Comparison of ENCODE assay signal across 17 cellular contexts in genomic region chr9:30713279-30713678, GRCh38.
DNase-seq lines count a peak whose midpoint lies in the region; FAIRE-seq and TF ChIP-seq lines count a peak whose summit lies in the region.
"Had no signal": no experiment of that assay in that cellular context is flagged by ENCODE, and none has a peak within 500 bp of the region (broad histone marks: within the 10 kb centered on the region; RNA-seq: fewer than 3 reads in every experiment).

No MANE protein-coding gene starts in this region.

- H3K27ac ChIP-seq in SK-N-SH (ENCODE audit: low read depth in 2 of 2, low read length in 1 of 2) (peak overlapping the region in 1 of 2 experiments; percentile 98; a peak in 3 of 4 replicates), mesodermal cell (ENCODE audit: low read depth, low read length, severe bottlenecking) (peak overlapping the region; percentile 20), small intestine (ENCODE audit: low read depth in 1 of 2, low read length in 1 of 2) (no peak overlapping the region)
- H3K27ac ChIP-seq: HL-60 had no signal

- FAIRE-seq in small intestine (lab: Jason Lieb, UNC), result no peak
- FAIRE-seq: HTR-8/SVneo had no signal

- no peaks in the 10 kb centered on the region for H3K9me2 ChIP-seq in SK-N-SH

- peak; percentile 51 for TF ChIP-seq RAD21 in SK-N-SH (IDR thresholded peaks at IDR 0.05; ENCODE audit: low read length)

- H3K27me3 ChIP-seq in SK-N-SH (ENCODE audit: insufficient read depth), result no peaks in the 10 kb centered on the region
- H3K27me3 ChIP-seq in small intestine (ENCODE audit: control insufficient read depth in 2 of 2, insufficient read depth in 2 of 2, low read length in 2 of 2), result no peaks in the 10 kb centered on the region

- H3K4me2 ChIP-seq in SK-N-SH, result no peak overlapping the region

- no peaks in the 10 kb centered on the region for H3K79me2 ChIP-seq in SK-N-SH (ENCODE audit: insufficient read depth)

- no peaks in the 10 kb centered on the region for H4K20me1 ChIP-seq in SK-N-SH (ENCODE audit: insufficient read depth)

- TF ChIP-seq EP300 in SK-N-SH (IDR thresholded peaks at IDR 0.05; ENCODE audit: borderline replicate concordance in 1 of 2, low read depth in 1 of 2, low read length in 1 of 2), result peak in 1 of 2 experiments; percentile 95; a peak in 2 of 4 replicates

- no peaks in the 10 kb centered on the region for H3K9me3 ChIP-seq in SK-N-SH
- no peaks in the 10 kb centered on the region for H3K9me3 ChIP-seq in mesodermal cell (ENCODE audit: control insufficient read depth, low read length)
- H3K9me3 ChIP-seq in small intestine (ENCODE audit: control insufficient read depth, low read depth), result no peaks in the 10 kb centered on the region
- H3K9me3 ChIP-seq: Caco-2 had no signal

- H3K4me3 ChIP-seq in SK-N-SH (ENCODE audit: low read depth in 2 of 2, low read length in 1 of 2) (no peak overlapping the region), mesodermal cell (ENCODE audit: extremely low read depth, insufficient read depth, low read length, poor library complexity, severe bottlenecking) (no peak overlapping the region), small intestine (ENCODE audit: low read depth in 1 of 2, low read length in 2 of 2) (no peak overlapping the region)

- H2AFZ ChIP-seq in SK-N-SH (ENCODE audit: low read depth), result 0 out of 2 replicates have a peak overlapping the region, but pooled peaks have one; percentile 2

- H3F3A ChIP-seq in SK-N-SH (replicated peaks; ENCODE audit: insufficient read depth), result peaks cover 3% of the 10 kb centered on the region

- CTCF ChIA-PET in SK-N-SH (lab: Yijun Ruan, JAX), result interaction anchor here (1.2 kb wide), 1 partner anchor 244 kb away, joined by 3 read pairs; no protein-coding TSS in a partner anchor

- peaks cover 0 to 4% of the 10 kb centered on the region in 2 experiments; a peak in 2 of 4 replicates for H3K4me1 ChIP-seq in SK-N-SH (ENCODE audit: control insufficient read depth in 1 of 2, insufficient read depth in 2 of 2, low read depth in 1 of 2, low read length in 1 of 2)
- no peaks in the 10 kb centered on the region for H3K4me1 ChIP-seq in mesodermal cell (ENCODE audit: control insufficient read depth, insufficient read depth, low read length, poor library complexity, severe bottlenecking)
- no peaks in the 10 kb centered on the region for H3K4me1 ChIP-seq in small intestine (ENCODE audit: control insufficient read depth in 2 of 2, insufficient read depth in 1 of 2, low read depth in 1 of 2, low read length in 1 of 2)
- H3K4me1 ChIP-seq: Caco-2 had no signal

- DNase-seq in NCI-H146 (lab: John Stamatoyannopoulos, UW), result peak; percentile 82
- DNase-seq in SK-N-SH, result peak; percentile 35
- peak; percentile 41 for DNase-seq in small intestine
- DNase-seq in amygdala (lab: John Stamatoyannopoulos, UW), result no peak
- DNase-seq in occipital lobe (lab: John Stamatoyannopoulos, UW), result no peak
- no peak for DNase-seq in stimulated activated CD4-positive, alpha-beta T cell treated with anti-CD3 and anti-CD28 coated beads, Interleukin-4, amount 100 ng/mL, for 4 hours
- DNase-seq: Caco-2, DMS153, EL, HCEC 1CT, NCI-H1930, NCI-H2171, NCI-H510A, SHP77 treated with DMSO at 0.1 percent for 48 hours had no signal

- no peaks in the 10 kb centered on the region for H3K36me3 ChIP-seq in SK-N-SH (replicated peaks in 1 of 2; ENCODE audit: control insufficient read depth in 1 of 2, insufficient read depth in 2 of 2, low read length in 1 of 2)
- no peaks in the 10 kb centered on the region for H3K36me3 ChIP-seq in mesodermal cell (ENCODE audit: control insufficient read depth, insufficient read depth, low read length)
- no peaks in the 10 kb centered on the region for H3K36me3 ChIP-seq in small intestine (ENCODE audit: control insufficient read depth in 2 of 2, insufficient read depth in 2 of 2, low read length in 2 of 2)

- no peak overlapping the region for H3K9ac ChIP-seq in SK-N-SH

- POLR2A ChIA-PET in SK-N-SH (lab: Yijun Ruan, JAX), result no interaction called here

- no peak for TF ChIP-seq CTCF in SK-N-SH (IDR thresholded peaks at IDR 0.05)

TF ChIP-seq in SK-N-SH, 30 proteins besides CTCF, POLR2A, EP300 and RAD21 (continues in another document):
- no peak for TF ChIP-seq SMC3 (IDR thresholded peaks at IDR 0.05; ENCODE audit: low read depth, low read length)
- TF ChIP-seq TEAD4 (IDR thresholded peaks at IDR 0.05; ENCODE audit: borderline replicate concordance, insufficient read depth), result no peak
- TF ChIP-seq GATA2 (CRISPR knock-in tag; IDR thresholded peaks at IDR 0.05), result peak; percentile 93
- TF ChIP-seq, protein P1, sequence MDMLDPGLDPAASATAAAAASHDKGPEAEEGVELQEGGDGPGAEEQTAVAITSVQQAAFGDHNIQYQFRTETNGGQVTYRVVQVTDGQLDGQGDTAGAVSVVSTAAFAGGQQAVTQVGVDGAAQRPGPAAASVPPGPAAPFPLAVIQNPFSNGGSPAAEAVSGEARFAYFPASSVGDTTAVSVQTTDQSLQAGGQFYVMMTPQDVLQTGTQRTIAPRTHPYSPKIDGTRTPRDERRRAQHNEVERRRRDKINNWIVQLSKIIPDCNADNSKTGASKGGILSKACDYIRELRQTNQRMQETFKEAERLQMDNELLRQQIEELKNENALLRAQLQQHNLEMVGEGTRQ (IDR thresholded peaks at IDR 0.05; ENCODE audit: borderline replicate concordance, low read depth, low read length), result no peak
- TF ChIP-seq USF1 (IDR thresholded peaks at IDR 0.05; ENCODE audit: borderline replicate concordance, low read depth), result no peak
- TF ChIP-seq NRF1 (IDR thresholded peaks at IDR 0.05; ENCODE audit: low read depth, low read length), result no peak
- TF ChIP-seq IRF3 (IDR thresholded peaks at IDR 0.05; ENCODE audit: low read depth, low read length), result no peak
- no peak for TF ChIP-seq EZH2phosphoT487 (IDR thresholded peaks at IDR 0.05; ENCODE audit: borderline replicate concordance, low read depth)
- TF ChIP-seq SIN3A (IDR thresholded peaks at IDR 0.05; ENCODE audit: borderline replicate concordance, low read depth, low read length), result no peak
- no peak for TF ChIP-seq MXI1 (IDR thresholded peaks at IDR 0.05; ENCODE audit: low read depth, low read length)
- TF ChIP-seq YY1 (IDR thresholded peaks at IDR 0.05; ENCODE audit: low read depth), result no peak
- TF ChIP-seq TAF1 (IDR thresholded peaks at IDR 0.05; ENCODE audit: borderline replicate concordance, low read depth, low read length), result no peak
- TF ChIP-seq NFIC (IDR thresholded peaks at IDR 0.05; ENCODE audit: borderline replicate concordance), result no peak
- TF ChIP-seq RFX5 (IDR thresholded peaks at IDR 0.05; ENCODE audit: low read length), result peak; percentile 16; the same call in 1 of the 2 replicates
- TF ChIP-seq POLR2AphosphoS5 (IDR thresholded peaks at IDR 0.05; ENCODE audit: low read depth, low read length), result no peak
- TF ChIP-seq RXRA (IDR thresholded peaks at IDR 0.05; ENCODE audit: borderline replicate concordance, low read depth), result no peak
- peak; percentile 34; the same call in 1 of the 2 replicates for TF ChIP-seq TCF12 (IDR thresholded peaks at IDR 0.05)
- no peak for TF ChIP-seq MAX (IDR thresholded peaks at IDR 0.05; ENCODE audit: low read depth)
- TF ChIP-seq MEF2A (IDR thresholded peaks at IDR 0.05; ENCODE audit: borderline replicate concordance, low read depth), result no peak
- TF ChIP-seq RCOR1 (IDR thresholded peaks at IDR 0.05; ENCODE audit: low read length), result peak; percentile 66; the same call in 1 of the 2 replicates
- no peak for TF ChIP-seq FOXM1 (IDR thresholded peaks at IDR 0.05; ENCODE audit: low read depth)

Comparison
In these comparisons a context has a peak if more than half of its experiments do, and no peak if none do; other contexts are left out.
1. DNase-seq: peak in NCI-H146 (single experiment), SK-N-SH (single experiment) and small intestine (single experiment); none in amygdala (0 of 56), occipital lobe (single experiment) and stimulated activated CD4-positive, alpha-beta T cell treated with anti-CD3 and anti-CD28 coated beads, Interleukin-4, amount 100 ng/mL, for 4 hours (0 of 2).